ENCODE assay signal across 24 cellular contexts in genomic region chr3:96806336-96806735, GRCh38. TPM values are rescaled to one million over a fixed set of nuclear protein-coding genes. Genes with fewer than 3 reads are reported as not detected.
"Had no signal": no experiment of that assay in that cellular context is flagged by ENCODE, and none has a peak within 500 bp of the region (broad histone marks: within the 10 kb centered on the region; RNA-seq: fewer than 3 reads in every experiment).

No MANE protein-coding gene starts in this region.

- H3K4me3 ChIP-seq: stomach, suprapubic skin, testis, thoracic aorta, thyroid gland, tibial artery, tibial nerve, transverse colon, upper lobe of left lung, upper lobe of right lung, uterus, vagina had no signal

- H3K4me1 ChIP-seq: stomach, suprapubic skin, testis, thyroid gland, tibial artery, tibial nerve, transverse colon, upper lobe of left lung, upper lobe of right lung, uterus, vagina had no signal

- DNase-seq: stimulated activated CD4-positive, alpha-beta T cell treated with anti-CD3 and anti-CD28 coated beads, Interleukin-2, amount 100 ng/mL, for 48 hours; stimulated activated CD4-positive, alpha-beta T cell treated with anti-CD3 and anti-CD28 coated beads, Interleukin-4, amount 100 ng/mL, for 1 hour; stimulated activated CD4-positive, alpha-beta T cell treated with anti-CD3 and anti-CD28 coated beads, Interleukin-4, amount 100 ng/mL, for 24 hours; stimulated activated CD4-positive, alpha-beta T cell treated with anti-CD3 and anti-CD28 coated beads, Interleukin-4, amount 100 ng/mL, for 4 hours; stimulated activated CD8-positive, alpha-beta memory T cell treated with anti-CD3 and anti-CD28 coated beads, Interleukin-4, amount 100 ng/mL, for 48 hours; stimulated activated naive B cell treated with anti-CD40 and anti-IgM and Interleukin-4, amounts not matched to agents 10 μg/mL and 1 μg/mL and 100 μg/mL, for 72 hours; stimulated activated naive CD4-positive, alpha-beta T cell; stimulated activated naive CD4-positive, alpha-beta T cell treated with Interleukin-2 at 50 U/mL for 16 hours; stimulated activated naive CD8-positive, alpha-beta T cell treated with anti-CD3 and anti-CD28 coated beads, Interleukin-15, amount 100 ng/mL, for 72 hours; stimulated activated naive CD8-positive, alpha-beta T cell treated with anti-CD3 and anti-CD28 coated beads, Interleukin-15, Interleukin-2, amounts not matched to agents 100 U/mL and 50 U/mL, for 24 hours; stomach; substantia nigra; testis; thyroid gland; tibial artery; transverse colon; trophoblast cell; upper lobe of left lung; upper lobe of right lung; uterus had no signal

- H3K36me3 ChIP-seq: stomach, suprapubic skin, thoracic aorta, thyroid gland, tibial artery, tibial nerve, transverse colon, upper lobe of left lung, upper lobe of right lung, uterus, vagina had no signal

- H3K27me3 ChIP-seq: testis, thyroid gland, tibial artery, tibial nerve, upper lobe of left lung, vagina had no signal

- H3K27ac ChIP-seq: stomach, suprapubic skin, testis, thoracic aorta, thyroid gland, tibial artery, tibial nerve, transverse colon, upper lobe of left lung, upper lobe of right lung, uterus, vagina had no signal

- H3K9me3 ChIP-seq: stomach, suprapubic skin, testis, thoracic aorta, thyroid gland, tibial artery, tibial nerve, transverse colon, upper lobe of left lung, upper lobe of right lung, uterus, vagina had no signal

RNA-seq across cellular contexts. Expression of gene EPHA6, which starts 8.1 kb away (rescaled TPM):
- total RNA-seq: suprapubic skin, upper lobe of right lung had no signal
